11 cellular contexts compared by ENCODE assay signal in genomic region chr20:45342863-45343444, GRCh38. TPM values are rescaled to one million over a fixed set of nuclear protein-coding genes. Genes with fewer than 3 reads are reported as not detected.
DNase-seq lines count a peak whose midpoint lies in the region; ATAC-seq, FAIRE-seq and TF ChIP-seq lines count a peak whose summit lies in the region.
"Had no signal": no experiment of that assay in that cellular context is flagged by ENCODE, and none has a peak within 500 bp of the region (broad histone marks: within the 10 kb centered on the region; RNA-seq: fewer than 3 reads in every experiment).

No MANE protein-coding gene starts in this region.

- peaks cover 60% of the 10 kb centered on the region for H3K79me2 ChIP-seq in HepG2 (ENCODE audit: insufficient read depth, low read length)

- peaks cover 19% of the 10 kb centered on the region for H3K27me3 Mint-ChIP-seq in brain
- H3K27me3 Mint-ChIP-seq in CD8-positive, alpha-beta memory T cell, result peaks cover 2 to 3% of the 10 kb centered on the region in 2 donors

- WGBS in HepG2 (ENCODE audit: low lambda C conversion rate), result 3% methylated on average over 6 of the region's 6 CpGs

- H3K9me3 Mint-ChIP-seq in brain, result no peaks in the 10 kb centered on the region
- H3K9me3 Mint-ChIP-seq in CD8-positive, alpha-beta memory T cell, result no peaks in the 10 kb centered on the region

- H3K4me3 Mint-ChIP-seq in brain, result peak overlapping the region in 2 of 5 experiments; percentile 61 to 71
- no peak overlapping the region for H3K4me3 Mint-ChIP-seq in CD8-positive, alpha-beta memory T cell

- FAIRE-seq in HepG2 (lab: Jason Lieb, UNC), result no peak

- DNase-seq in HepG2 (ENCODE audit: low spot score) (no peak), NCI-H187 (lab: John Stamatoyannopoulos, UW) (no peak)
- DNase-seq in stimulated activated CD4-positive, alpha-beta T cell treated with anti-CD3 and anti-CD28 coated beads, Interleukin-2, amount 100 ng/mL, for 24 hours, result no peak
- no peak for DNase-seq in CD8-positive, alpha-beta memory T cell
- DNase-seq: activated CD4-positive, CD25-positive, alpha-beta regulatory T cell treated with anti-CD3 and anti-CD28 coated beads, Interleukin-2, amount 50 U/mL, for 72 hours; NCI-H524 treated with DMSO at 0.1 percent for 48 hours had no signal

- ATAC-seq in HepG2, result peak; percentile 0; the same call in 2 of the 3 replicates
- ATAC-seq in GM21528 (IDR thresholded peaks at IDR 0.05; ENCODE audit: low FRiP score, unreplicated experiment), result no peak

- peak overlapping the region; percentile 69; the same call in 1 of the 2 replicates for H3K27ac ChIP-seq in HUES6 (ENCODE audit: low read depth, low read length)
- H3K27ac ChIP-seq in HepG2 (ENCODE audit: extremely low read length, insufficient read depth, low read length), result peak overlapping the region; percentile 80
- H3K27ac ChIP-seq in subcutaneous abdominal adipose tissue (ENCODE audit: low read depth, low read length), result peak overlapping the region; percentile 92
- H3K27ac ChIP-seq in CD8-positive, alpha-beta memory T cell (ENCODE audit: low read depth, low read length), result no peak overlapping the region

- in situ Hi-C loops in HepG2 (cut with HindIII; ENCODE audit: extremely low pct_ligation_motif_present, low pct_unique_long_range_greater_than_20kb), result no loop called here

- intact Hi-C loops in HepG2 (cut with micrococcal nuclease; ENCODE audit: unreplicated experiment), result loop anchor here (5.0 kb wide), 2 partner anchors 74 to 629 kb away; partner anchors contain the start of genes PIGT and ZNF335

- peak overlapping the region; percentile 50 for H3K4me3 ChIP-seq in HUES6 (ENCODE audit: low read depth, low read length)
- H3K4me3 ChIP-seq in HepG2 (replicated peaks in 1 of 3; ENCODE audit: insufficient read depth in 1 of 3, low read depth in 2 of 3, low read length in 3 of 3), result peak overlapping the region; percentile 49 to 87 (median 54)
- H3K4me3 ChIP-seq in subcutaneous abdominal adipose tissue (ENCODE audit: low read depth in 1 of 5, low read length in 5 of 5), result peak overlapping the region in 1 of 5 donors; percentile 3
- H3K4me3 ChIP-seq in CD8-positive, alpha-beta memory T cell (ENCODE audit: low read length), result no peak overlapping the region

- no peak overlapping the region for H2AFZ ChIP-seq in HepG2 (ENCODE audit: low read length)

- TF ChIP-seq EP300 in HepG2 (IDR thresholded peaks at IDR 0.05; ENCODE audit: low read depth in 2 of 2, low read length in 2 of 2) (no peak), HepG2 (CRISPR knock-in tag; IDR thresholded peaks at IDR 0.05; ENCODE audit: borderline replicate concordance) (no peak)

- H4K20me1 ChIP-seq in HepG2 (ENCODE audit: insufficient read depth, low read length), result peaks cover 8% of the 10 kb centered on the region; the same call in 1 of the 2 replicates

- TF ChIP-seq CTCF in brain (conservative IDR thresholded peaks at IDR 0.05), result no peak
- no peak for TF ChIP-seq CTCF in HepG2 (CRISPR knock-in tag; IDR thresholded peaks at IDR 0.05)

- H3K4me1 ChIP-seq in HUES6 (ENCODE audit: control insufficient read depth, insufficient read depth, low read length), result peaks cover 91% of the 10 kb centered on the region
- H3K4me1 ChIP-seq in HepG2 (ENCODE audit: insufficient read depth, low read length), result peaks cover 99% of the 10 kb centered on the region
- H3K4me1 ChIP-seq in subcutaneous abdominal adipose tissue (ENCODE audit: control insufficient read depth in 5 of 5, insufficient read depth in 5 of 5, low read length in 5 of 5), result peaks cover 20 to 90% (median 81%) of the 10 kb centered on the region in 5 donors
- H3K4me1 ChIP-seq in CD8-positive, alpha-beta memory T cell (ENCODE audit: insufficient read depth, low read length), result peaks cover 8% of the 10 kb centered on the region

- no peaks in the 10 kb centered on the region for H3K27me3 ChIP-seq in HUES6 (ENCODE audit: control insufficient read depth, insufficient read depth, low read length)
- no peaks in the 10 kb centered on the region; a peak in 1 of 5 replicates for H3K27me3 ChIP-seq in HepG2 (ENCODE audit: control insufficient read depth in 1 of 2, insufficient read depth in 2 of 2, low read length in 2 of 2)
- no peaks in the 10 kb centered on the region for H3K27me3 ChIP-seq in subcutaneous abdominal adipose tissue (ENCODE audit: control insufficient read depth in 5 of 5, insufficient read depth in 4 of 5, low read length in 5 of 5)
- H3K27me3 ChIP-seq in CD8-positive, alpha-beta memory T cell (ENCODE audit: insufficient read depth, low read length, poor library complexity, severe bottlenecking), result no peaks in the 10 kb centered on the region

- H3K27ac Mint-ChIP-seq in brain, result peak overlapping the region in 4 of 5 experiments; percentile 58 to 93 (median 86)
- no peak overlapping the region for H3K27ac Mint-ChIP-seq in CD8-positive, alpha-beta memory T cell

- H3K36me3 Mint-ChIP-seq in brain, result no peaks in the 10 kb centered on the region
- H3K36me3 Mint-ChIP-seq in CD8-positive, alpha-beta memory T cell, result no peaks in the 10 kb centered on the region

- POLR2A ChIA-PET in HepG2 (lab: Yijun Ruan, JAX), result interaction anchor here (1.0 to 23.9 kb wide), 17 partner anchors 12 to 1021 kb away, joined by 3 to 1422 read pairs (median 6); partner anchors contain the start of genes PIGT, SDC4, SYS1 and ZSWIM1
- POLR2A ChIA-PET in CD8-positive, alpha-beta memory T cell (lab: Charles Lee), result no interaction called here

- CTCF ChIA-PET in HepG2 (lab: Yijun Ruan, JAX; ENCODE audit: low intra/inter-chr PET ratio, low total read pairs), result no interaction called here
- CTCF ChIA-PET in CD8-positive, alpha-beta memory T cell (lab: Charles Lee), result no interaction called here

- peak; percentile 42 to 54; a peak in 1 of 4 replicates for TF ChIP-seq POLR2A in HepG2 (IDR thresholded peaks at IDR 0.05; ENCODE audit: insufficient read depth in 1 of 2, low read depth in 2 of 2, low read length in 2 of 2)

- no peak for TF ChIP-seq RAD21 in HepG2 (CRISPR knock-in tag; IDR thresholded peaks at IDR 0.05)

- H3K36me3 ChIP-seq in HUES6 (ENCODE audit: control insufficient read depth, insufficient read depth, low read length) (0 out of 2 replicates have a peak, but pooled peaks cover 6% of the 10 kb centered on the region), HepG2 (replicated peaks in 1 of 2; ENCODE audit: control insufficient read depth in 1 of 2, insufficient read depth in 2 of 2, low read length in 2 of 2) (no peaks in the 10 kb centered on the region), subcutaneous abdominal adipose tissue (ENCODE audit: control insufficient read depth in 5 of 5, insufficient read depth in 5 of 5, low read length in 5 of 5) (peaks cover 0 to 10% (median 4%) of the 10 kb centered on the region in 5 donors)
- H3K36me3 ChIP-seq in CD8-positive, alpha-beta memory T cell (ENCODE audit: insufficient read depth, low read length), result no peaks in the 10 kb centered on the region

- H3K9ac ChIP-seq in HUES6 (ENCODE audit: low read length), result peak overlapping the region; percentile 46
- H3K9ac ChIP-seq in HepG2 (ENCODE audit: insufficient read depth, low read depth, low read length), result peak overlapping the region; percentile 66
- peak overlapping the region in 3 of 5 donors; percentile 33 to 68 (median 41) for H3K9ac ChIP-seq in subcutaneous abdominal adipose tissue (ENCODE audit: low read length in 5 of 5)

- H3K4me2 ChIP-seq in HepG2 (ENCODE audit: low read depth, low read length), result peak overlapping the region; percentile 99

- BruUV-seq in HepG2 (replicated peaks; lab: Mats Ljungman, UMichigan), result no TSS peak

- H3K4me1 Mint-ChIP-seq in brain, result peaks cover 78% of the 10 kb centered on the region
- peaks cover 11 to 14% (median 13%) of the 10 kb centered on the region in 3 donors for H3K4me1 Mint-ChIP-seq in CD8-positive, alpha-beta memory T cell

- H3K9me3 ChIP-seq in HUES6 (ENCODE audit: control insufficient read depth, insufficient read depth, low read depth, low read length) (no peaks in the 10 kb centered on the region), HepG2 (ENCODE audit: low read length) (no peaks in the 10 kb centered on the region), subcutaneous abdominal adipose tissue (ENCODE audit: control insufficient read depth in 5 of 5, low read length in 5 of 5) (no peaks in the 10 kb centered on the region)
- H3K9me3 ChIP-seq in CD8-positive, alpha-beta memory T cell (ENCODE audit: low read length), result no peaks in the 10 kb centered on the region

RNA-seq across cellular contexts. Expression of gene SDC4, which starts 5.3 kb away (rescaled TPM):
- polyA plus RNA-seq in brain (ENCODE audit: insufficient read depth, low read depth, low replicate concordance) (63.5 TPM), HepG2 (2011; rRNA removed) (49.0 and 67.2 TPM in 2 replicates)
- total RNA-seq in HepG2 (2016; rRNA removed; fragmentation: Illumina TruSeq; extraction: Trizol), result 36.0 and 65.1 TPM in 2 replicates
- 6.2 and 6.3 TPM in 2 replicates for total RNA-seq in HepG2 (2016; cell fraction: cytosol; rRNA removed; fragmentation: Illumina TruSeq; extraction: Trizol; ENCODE audit: low read depth)
- 34.4 and 64.3 TPM in 2 replicates for total RNA-seq in HepG2 (2016; cell fraction: insoluble cytoplasmic fraction; rRNA removed; fragmentation: Illumina TruSeq; extraction: Trizol)
- total RNA-seq in HepG2 (2016; cell fraction: membrane; rRNA removed; fragmentation: Illumina TruSeq; extraction: Trizol), result 21.2 and 23.6 TPM in 2 replicates
- 61.5 and 66.3 TPM in 2 replicates for total RNA-seq in HepG2 (2016; cell fraction: nucleus; rRNA removed; fragmentation: Illumina TruSeq; extraction: Trizol)
- 51.5 and 81.1 TPM in 2 replicates for polyA plus RNA-seq in HepG2 (2011; cell fraction: cytosol; rRNA removed)
- 16.0 and 26.7 TPM in 2 replicates for polyA plus RNA-seq in HepG2 (2011; cell fraction: nucleus; rRNA removed)
- 44.1 and 51.7 TPM in 2 replicates for polyA plus RNA-seq in HepG2 (2012)
- polyA plus RNA-seq in HepG2 (2016; cell fraction: cytosol; fragmentation: Illumina TruSeq; extraction: Trizol; ENCODE audit: low read depth), result 5.0 TPM in 2 replicates
- polyA plus RNA-seq in HepG2 (2016; cell fraction: insoluble cytoplasmic fraction; fragmentation: Illumina TruSeq; extraction: Trizol; ENCODE audit: low read depth), result 33.1 and 34.5 TPM in 2 replicates
- 13.3 and 15.5 TPM in 2 replicates for polyA plus RNA-seq in HepG2 (2016; cell fraction: membrane; fragmentation: Illumina TruSeq; extraction: Trizol; ENCODE audit: low read depth)
- 86.0 and 86.3 TPM in 2 replicates for polyA plus RNA-seq in HepG2 (2016; cell fraction: nucleus; fragmentation: Illumina TruSeq; extraction: Trizol; ENCODE audit: insufficient read depth, low read depth)
- polyA minus RNA-seq in HepG2 (2011; rRNA and poly(A)+ RNA removed; ENCODE audit: low replicate concordance), result 33.3 and 94.7 TPM in 2 replicates
- 68.1 and 88.6 TPM in 2 replicates for polyA minus RNA-seq in HepG2 (2011; cell fraction: cytosol; rRNA and poly(A)+ RNA removed)
- polyA minus RNA-seq in HepG2 (2011; cell fraction: nucleus; rRNA and poly(A)+ RNA removed), result 15.1 and 31.3 TPM in 2 replicates
- total RNA-seq in CD8-positive, alpha-beta memory T cell, result 10 to 100 TPM; 91.3 to 98.1 TPM
- polyA plus RNA-seq in CD8-positive, alpha-beta memory T cell, result 1.5 TPM

RNA-seq across cellular contexts. Expression of gene SYS1, which starts 20.0 kb away (rescaled TPM):
- polyA plus RNA-seq in brain (ENCODE audit: insufficient read depth, low read depth, low replicate concordance), result 34.6 TPM
- total RNA-seq in HepG2 (2016; rRNA removed; fragmentation: Illumina TruSeq; extraction: Trizol), result 22.0 and 38.3 TPM in 2 replicates
- 17.7 and 19.7 TPM in 2 replicates for total RNA-seq in HepG2 (2016; cell fraction: cytosol; rRNA removed; fragmentation: Illumina TruSeq; extraction: Trizol; ENCODE audit: low read depth)
- 22.2 and 38.4 TPM in 2 replicates for total RNA-seq in HepG2 (2016; cell fraction: insoluble cytoplasmic fraction; rRNA removed; fragmentation: Illumina TruSeq; extraction: Trizol)
- total RNA-seq in HepG2 (2016; cell fraction: membrane; rRNA removed; fragmentation: Illumina TruSeq; extraction: Trizol), result 35.6 and 38.6 TPM in 2 replicates
- 39.9 and 40.9 TPM in 2 replicates for total RNA-seq in HepG2 (2016; cell fraction: nucleus; rRNA removed; fragmentation: Illumina TruSeq; extraction: Trizol)
- 65.6 and 75.9 TPM in 2 replicates for polyA plus RNA-seq in HepG2 (2011; rRNA removed)
- polyA plus RNA-seq in HepG2 (2011; cell fraction: cytosol; rRNA removed), result 66.7 and 88.3 TPM in 2 replicates
- polyA plus RNA-seq in HepG2 (2011; cell fraction: nucleus; rRNA removed), result 46.0 and 49.6 TPM in 2 replicates
- 22.5 and 24.8 TPM in 2 replicates for polyA plus RNA-seq in HepG2 (2012)
- 16.5 and 19.7 TPM in 2 replicates for polyA plus RNA-seq in HepG2 (2016; cell fraction: cytosol; fragmentation: Illumina TruSeq; extraction: Trizol; ENCODE audit: low read depth)
- polyA plus RNA-seq in HepG2 (2016; cell fraction: insoluble cytoplasmic fraction; fragmentation: Illumina TruSeq; extraction: Trizol; ENCODE audit: low read depth), result 24.3 and 27.0 TPM in 2 replicates
- polyA plus RNA-seq in HepG2 (2016; cell fraction: membrane; fragmentation: Illumina TruSeq; extraction: Trizol; ENCODE audit: low read depth), result 29.1 and 31.7 TPM in 2 replicates
- 41.1 and 42.9 TPM in 2 replicates for polyA plus RNA-seq in HepG2 (2016; cell fraction: nucleus; fragmentation: Illumina TruSeq; extraction: Trizol; ENCODE audit: insufficient read depth, low read depth)
- 127 and 240 TPM in 2 replicates for polyA minus RNA-seq in HepG2 (2011; rRNA and poly(A)+ RNA removed; ENCODE audit: low replicate concordance)
- polyA minus RNA-seq in HepG2 (2011; cell fraction: cytosol; rRNA and poly(A)+ RNA removed), result 35.0 and 40.9 TPM in 2 replicates
- 56.0 and 62.5 TPM in 2 replicates for polyA minus RNA-seq in HepG2 (2011; cell fraction: nucleus; rRNA and poly(A)+ RNA removed)
- total RNA-seq in CD8-positive, alpha-beta memory T cell, result 10 to 100 TPM; 48.3 to 54.0 TPM
- polyA plus RNA-seq in CD8-positive, alpha-beta memory T cell, result 40.1 TPM

RNA-seq across cellular contexts. Expression of gene MATN4, which starts 34.9 kb away (rescaled TPM):
- polyA plus RNA-seq in brain (ENCODE audit: insufficient read depth, low read depth, low replicate concordance), result 0.20 TPM
- total RNA-seq in HepG2 (2016; rRNA removed; fragmentation: Illumina TruSeq; extraction: Trizol), result not detected in 2 replicates
- total RNA-seq in HepG2 (2016; cell fraction: cytosol; rRNA removed; fragmentation: Illumina TruSeq; extraction: Trizol; ENCODE audit: low read depth), result not detected in 2 replicates
- total RNA-seq in HepG2 (2016; cell fraction: insoluble cytoplasmic fraction; rRNA removed; fragmentation: Illumina TruSeq; extraction: Trizol), result not detected in 2 replicates
- not detected in 2 replicates for total RNA-seq in HepG2 (2016; cell fraction: membrane; rRNA removed; fragmentation: Illumina TruSeq; extraction: Trizol)
- total RNA-seq in HepG2 (2016; cell fraction: nucleus; rRNA removed; fragmentation: Illumina TruSeq; extraction: Trizol), result not detected in 2 replicates
- polyA plus RNA-seq in HepG2 (2011; rRNA removed), result 0.04 TPM in 1 of 2 replicates, not detected in the other
- not detected in 2 replicates for polyA plus RNA-seq in HepG2 (2011; cell fraction: cytosol; rRNA removed)
- polyA plus RNA-seq in HepG2 (2011; cell fraction: nucleus; rRNA removed), result 0.11 TPM in 1 of 2 replicates, not detected in the other
- not detected in 2 replicates for polyA plus RNA-seq in HepG2 (2012)
- not detected in 2 replicates for polyA plus RNA-seq in HepG2 (2016; cell fraction: cytosol; fragmentation: Illumina TruSeq; extraction: Trizol; ENCODE audit: low read depth)
- not detected in 2 replicates for polyA plus RNA-seq in HepG2 (2016; cell fraction: insoluble cytoplasmic fraction; fragmentation: Illumina TruSeq; extraction: Trizol; ENCODE audit: low read depth)
- polyA plus RNA-seq in HepG2 (2016; cell fraction: membrane; fragmentation: Illumina TruSeq; extraction: Trizol; ENCODE audit: low read depth), result not detected in 2 replicates
- polyA plus RNA-seq in HepG2 (2016; cell fraction: nucleus; fragmentation: Illumina TruSeq; extraction: Trizol; ENCODE audit: insufficient read depth, low read depth), result not detected in 2 replicates
- not detected in 2 replicates for polyA minus RNA-seq in HepG2 (2011; rRNA and poly(A)+ RNA removed; ENCODE audit: low replicate concordance)
- polyA minus RNA-seq in HepG2 (2011; cell fraction: cytosol; rRNA and poly(A)+ RNA removed), result not detected in 2 replicates
- not detected in 2 replicates for polyA minus RNA-seq in HepG2 (2011; cell fraction: nucleus; rRNA and poly(A)+ RNA removed)
- total RNA-seq in CD8-positive, alpha-beta memory T cell, result under 1 TPM in 1 of 2 experiments, not detected in 1; 0.22 TPM
- polyA plus RNA-seq in CD8-positive, alpha-beta memory T cell, result not detected

RNA-seq across cellular contexts. Expression of gene TP53TG5, which starts 35.2 kb away (rescaled TPM):
- polyA plus RNA-seq in brain (ENCODE audit: insufficient read depth, low read depth, low replicate concordance) (4.8 TPM), HepG2 (2011; rRNA removed) (0.11 TPM in 1 of 2 replicates, not detected in the other)
- total RNA-seq in HepG2 (2016; rRNA removed; fragmentation: Illumina TruSeq; extraction: Trizol), result not detected in 2 replicates
- not detected in 2 replicates for total RNA-seq in HepG2 (2016; cell fraction: cytosol; rRNA removed; fragmentation: Illumina TruSeq; extraction: Trizol; ENCODE audit: low read depth)
- not detected in 2 replicates for total RNA-seq in HepG2 (2016; cell fraction: insoluble cytoplasmic fraction; rRNA removed; fragmentation: Illumina TruSeq; extraction: Trizol)
- not detected in 2 replicates for total RNA-seq in HepG2 (2016; cell fraction: membrane; rRNA removed; fragmentation: Illumina TruSeq; extraction: Trizol)
- not detected in 2 replicates for total RNA-seq in HepG2 (2016; cell fraction: nucleus; rRNA removed; fragmentation: Illumina TruSeq; extraction: Trizol)
- polyA plus RNA-seq in HepG2 (2011; cell fraction: cytosol; rRNA removed), result not detected in 2 replicates
- not detected in 2 replicates for polyA plus RNA-seq in HepG2 (2011; cell fraction: nucleus; rRNA removed)
- 0.32 and 0.45 TPM in 2 replicates for polyA plus RNA-seq in HepG2 (2012)
- polyA plus RNA-seq in HepG2 (2016; cell fraction: cytosol; fragmentation: Illumina TruSeq; extraction: Trizol; ENCODE audit: low read depth), result not detected in 2 replicates
- not detected in 2 replicates for polyA plus RNA-seq in HepG2 (2016; cell fraction: insoluble cytoplasmic fraction; fragmentation: Illumina TruSeq; extraction: Trizol; ENCODE audit: low read depth)
- polyA plus RNA-seq in HepG2 (2016; cell fraction: membrane; fragmentation: Illumina TruSeq; extraction: Trizol; ENCODE audit: low read depth), result not detected in 2 replicates
- not detected in 2 replicates for polyA plus RNA-seq in HepG2 (2016; cell fraction: nucleus; fragmentation: Illumina TruSeq; extraction: Trizol; ENCODE audit: insufficient read depth, low read depth)
- polyA minus RNA-seq in HepG2 (2011; rRNA and poly(A)+ RNA removed; ENCODE audit: low replicate concordance), result not detected in 2 replicates
- polyA minus RNA-seq in HepG2 (2011; cell fraction: cytosol; rRNA and poly(A)+ RNA removed), result not detected in 2 replicates
- not detected in 2 replicates for polyA minus RNA-seq in HepG2 (2011; cell fraction: nucleus; rRNA and poly(A)+ RNA removed)
- total RNA-seq in CD8-positive, alpha-beta memory T cell, result not detected
- polyA plus RNA-seq in CD8-positive, alpha-beta memory T cell, result not detected
- total RNA-seq: H7 had no signal

RNA-seq across cellular contexts. Expression of gene RBPJL, which starts 36.3 kb away (rescaled TPM):
- polyA plus RNA-seq in brain (ENCODE audit: insufficient read depth, low read depth, low replicate concordance), result not detected
- not detected in 2 replicates for total RNA-seq in HepG2 (2016; rRNA removed; fragmentation: Illumina TruSeq; extraction: Trizol)
- total RNA-seq in HepG2 (2016; cell fraction: cytosol; rRNA removed; fragmentation: Illumina TruSeq; extraction: Trizol; ENCODE audit: low read depth), result not detected in 2 replicates
- total RNA-seq in HepG2 (2016; cell fraction: insoluble cytoplasmic fraction; rRNA removed; fragmentation: Illumina TruSeq; extraction: Trizol), result not detected in 2 replicates
- total RNA-seq in HepG2 (2016; cell fraction: membrane; rRNA removed; fragmentation: Illumina TruSeq; extraction: Trizol), result not detected in 2 replicates
- not detected in 2 replicates for total RNA-seq in HepG2 (2016; cell fraction: nucleus; rRNA removed; fragmentation: Illumina TruSeq; extraction: Trizol)
- not detected in 2 replicates for polyA plus RNA-seq in HepG2 (2011; rRNA removed)
- polyA plus RNA-seq in HepG2 (2011; cell fraction: cytosol; rRNA removed), result not detected in 2 replicates
- not detected in 2 replicates for polyA plus RNA-seq in HepG2 (2011; cell fraction: nucleus; rRNA removed)
- not detected in 2 replicates for polyA plus RNA-seq in HepG2 (2012)
- polyA plus RNA-seq in HepG2 (2016; cell fraction: cytosol; fragmentation: Illumina TruSeq; extraction: Trizol; ENCODE audit: low read depth), result not detected in 2 replicates
- not detected in 2 replicates for polyA plus RNA-seq in HepG2 (2016; cell fraction: insoluble cytoplasmic fraction; fragmentation: Illumina TruSeq; extraction: Trizol; ENCODE audit: low read depth)
- not detected in 2 replicates for polyA plus RNA-seq in HepG2 (2016; cell fraction: membrane; fragmentation: Illumina TruSeq; extraction: Trizol; ENCODE audit: low read depth)
- polyA plus RNA-seq in HepG2 (2016; cell fraction: nucleus; fragmentation: Illumina TruSeq; extraction: Trizol; ENCODE audit: insufficient read depth, low read depth), result not detected in 2 replicates
- not detected in 2 replicates for polyA minus RNA-seq in HepG2 (2011; rRNA and poly(A)+ RNA removed; ENCODE audit: low replicate concordance)
- polyA minus RNA-seq in HepG2 (2011; cell fraction: cytosol; rRNA and poly(A)+ RNA removed), result not detected in 2 replicates
- polyA minus RNA-seq in HepG2 (2011; cell fraction: nucleus; rRNA and poly(A)+ RNA removed), result not detected in 2 replicates
- total RNA-seq in CD8-positive, alpha-beta memory T cell, result not detected
- not detected for polyA plus RNA-seq in CD8-positive, alpha-beta memory T cell
- total RNA-seq: H7 had no signal

Comparison
In these comparisons a context has a peak if more than half of its experiments do, and no peak if none do; other contexts are left out.
1. H3K27ac Mint-ChIP-seq: peak in brain (4 of 5); none in CD8-positive, alpha-beta memory T cell (0 of 8).
2. Peak in every context shown above with its lines, with median percentiles within 50 percentile points of each other: H3K9ac ChIP-seq.